Comparison of ENCODE assay signal across 28 cellular contexts in genomic region chr2:69965756-69966447, GRCh38.
"Had no signal": no experiment of that assay in that cellular context is flagged by ENCODE, and none has a peak within 500 bp of the region (broad histone marks: within the 10 kb centered on the region; RNA-seq: fewer than 3 reads in every experiment).

No MANE protein-coding gene starts in this region.

- ATAC-seq: activated naive CD4-positive, alpha-beta T cell treated with anti-CD3 and anti-CD28 coated beads, Interleukin-2, amount 50 U/mL, for 72 hours; body of pancreas; foreskin keratinocyte; heart left ventricle had no signal

- H3K4me3 ChIP-seq: adrenal gland, body of pancreas, cardiac muscle cell, coronary artery, esophagus muscularis mucosa, heart left ventricle, left ventricle myocardium inferior, lung, right atrium auricular region, spleen, suprapubic skin, tibial nerve had no signal

- H3K9ac ChIP-seq: parathyroid adenoma had no signal

- H3K36me3 ChIP-seq: adrenal gland, cardiac muscle cell, esophagus muscularis mucosa, heart left ventricle, left ventricle myocardium inferior, right atrium auricular region, suprapubic skin had no signal

- H3K4me1 ChIP-seq: adrenal gland, esophagus muscularis mucosa, heart left ventricle, left ventricle myocardium inferior, parathyroid adenoma, right atrium auricular region, spleen, tibial nerve had no signal

- H3K9me3 ChIP-seq: adrenal gland, body of pancreas, esophagus muscularis mucosa, heart left ventricle, left ventricle myocardium inferior, right atrium auricular region, spleen, suprapubic skin, tibial nerve had no signal

- H2AFZ ChIP-seq: parathyroid adenoma had no signal

- FAIRE-seq: TTC549 had no signal

- H3K27me3 ChIP-seq: adrenal gland, body of pancreas, cardiac muscle cell, esophagus muscularis mucosa, foreskin keratinocyte, heart left ventricle, right atrium auricular region, spleen, suprapubic skin, tibial nerve had no signal

- H3K27ac ChIP-seq: adrenal gland, body of pancreas, cardiac muscle cell, coronary artery, esophagus muscularis mucosa, foreskin keratinocyte, heart left ventricle, left ventricle myocardium inferior, parathyroid adenoma, right atrium auricular region, spleen, suprapubic skin, VCaP had no signal

- H3K79me2 ChIP-seq: parathyroid adenoma had no signal

- DNase-seq: activated CD4-positive, alpha-beta memory T cell treated with anti-CD3 and anti-CD28 coated beads, Interleukin-2, amount 10 ng/mL, durations not matched to agents 7 days and 5 days; activated CD4-positive, alpha-beta T cell treated with anti-CD3 and anti-CD28 coated beads, Interleukin-2, amount 10 ng/mL, durations not matched to agents 7 days and 5 days; activated CD8-positive, alpha-beta memory T cell treated with anti-CD3 and anti-CD28 coated beads, Interleukin-2, amount 50 U/mL, for 48 hours; activated naive CD4-positive, alpha-beta T cell; activated T-cell treated with anti-CD3 and anti-CD28 coated beads, Interleukin-2, amount 50 U/mL, for 24 hours; aorta; body of pancreas; foreskin keratinocyte; left ventricle myocardium inferior; nephron progenitor cell; occipital lobe; spleen; stimulated activated naive CD4-positive, alpha-beta T cell; SW 1271; T-helper 9 cell had no signal
